In genomic region chr18:22177496-22177866, GRCh38 we compare ENCODE assay signal across 21 cellular contexts. TPM values are rescaled to one million over a fixed set of nuclear protein-coding genes. Genes with fewer than 3 reads are reported as not detected.
A peak's percentile ranks its signal among the peaks of the same experiment; 100 is the strongest.
DNase-seq lines count a peak whose midpoint lies in the region; ATAC-seq, FAIRE-seq and TF ChIP-seq lines count a peak whose summit lies in the region.
"Had no signal": no experiment of that assay in that cellular context is flagged by ENCODE, and none has a peak within 500 bp of the region (broad histone marks: within the 10 kb centered on the region; RNA-seq: fewer than 3 reads in every experiment).

No MANE protein-coding gene starts in this region.

- intact Hi-C loops in Calu3 (cut with micrococcal nuclease; ENCODE audit: unreplicated experiment): loop anchor here (5.0 kb wide), 1 partner anchor 170 kb away; no protein-coding TSS in a partner anchor

- BruUV-seq in Calu3 (replicated peaks; lab: Mats Ljungman, UMichigan): no TSS peak

- H3K4me1 Mint-ChIP-seq in Calu3 (ENCODE audit: low read depth, unreplicated experiment): peaks cover 21% of the 10 kb centered on the region
- peaks cover 4% of the 10 kb centered on the region for H3K4me1 Mint-ChIP-seq in astrocyte (ENCODE audit: low read depth, unreplicated experiment)
- H3K4me1 Mint-ChIP-seq: stimulated activated memory B cell treated with anti-CD40 and anti-IgM and Interleukin-4, amounts not matched to agents 10 μg/mL and 1 μg/mL and 100 μg/mL, for 72 hours had no signal

- H3K4me3 Mint-ChIP-seq in Calu3 (ENCODE audit: low read depth, unreplicated experiment): peak overlapping the region; percentile 98
- H3K4me3 Mint-ChIP-seq in astrocyte (ENCODE audit: unreplicated experiment): peak overlapping the region; percentile 77
- H3K4me3 Mint-ChIP-seq: CD4-positive, alpha-beta T cell; stimulated activated memory B cell treated with anti-CD40 and anti-IgM and Interleukin-4, amounts not matched to agents 10 μg/mL and 1 μg/mL and 100 μg/mL, for 72 hours had no signal

- H3K4me3 ChIP-seq in astrocyte (ENCODE audit: insufficient read depth, low read depth, low read length) (no peak overlapping the region), hepatocyte (peak overlapping the region; percentile 25), small intestine (ENCODE audit: low read depth in 1 of 2, low read length in 2 of 2) (peak overlapping the region in 1 of 2 donors; percentile 5)
- H3K4me3 ChIP-seq: dorsolateral prefrontal cortex had no signal

- no peak overlapping the region for H3K9ac ChIP-seq in astrocyte (ENCODE audit: low read length)

- TF ChIP-seq CTCF in Calu3 (IDR thresholded peaks at IDR 0.05; ENCODE audit: unreplicated experiment) (no peak), astrocyte (IDR thresholded peaks at IDR 0.05; ENCODE audit: insufficient read depth, low read depth, low read length) (no peak), hepatocyte (IDR thresholded peaks at IDR 0.05; ENCODE audit: poor library complexity) (no peak)

- H3K9me3 Mint-ChIP-seq in Calu3 (ENCODE audit: low read depth, unreplicated experiment) (no peaks in the 10 kb centered on the region), astrocyte (ENCODE audit: unreplicated experiment) (peaks cover 14% of the 10 kb centered on the region)
- H3K9me3 Mint-ChIP-seq: CD4-positive, alpha-beta T cell; stimulated activated memory B cell treated with anti-CD40 and anti-IgM and Interleukin-4, amounts not matched to agents 10 μg/mL and 1 μg/mL and 100 μg/mL, for 72 hours had no signal

- 42% methylated on average over 8 of the region's 8 CpGs for WGBS in hepatocyte (ENCODE audit: low lambda C conversion rate, missing lambda C conversion rate)
- 19 to 50% (median 27%) methylated on average over 8 of the region's 8 CpGs for WGBS in small intestine, 3 donors

- H3K9me2 ChIP-seq in hepatocyte (replicated peaks; ENCODE audit: insufficient read depth): no peaks in the 10 kb centered on the region

- ATAC-seq in GM18502 (IDR thresholded peaks at IDR 0.05; ENCODE audit: poor library complexity, unreplicated experiment): no peak

- no peaks in the 10 kb centered on the region for H3K27me3 Mint-ChIP-seq in Calu3 (ENCODE audit: unreplicated experiment)
- peaks cover 70% of the 10 kb centered on the region for H3K27me3 Mint-ChIP-seq in astrocyte (ENCODE audit: low read depth, unreplicated experiment)

- CTCF ChIA-PET in Calu3 (lab: Charles Lee): no interaction called here

- FAIRE-seq in astrocyte (lab: Jason Lieb, UNC) (no peak), small intestine (lab: Jason Lieb, UNC) (no peak)
- FAIRE-seq: HTR-8/SVneo, TTC549 had no signal

- H3K36me3 Mint-ChIP-seq in Calu3 (ENCODE audit: insufficient read depth, unreplicated experiment): peaks cover 96% of the 10 kb centered on the region
- peaks cover 28% of the 10 kb centered on the region for H3K36me3 Mint-ChIP-seq in astrocyte (ENCODE audit: low read depth, unreplicated experiment)
- H3K36me3 Mint-ChIP-seq: brain; stimulated activated memory B cell treated with anti-CD40 and anti-IgM and Interleukin-4, amounts not matched to agents 10 μg/mL and 1 μg/mL and 100 μg/mL, for 72 hours had no signal

- H3K79me2 ChIP-seq in astrocyte (ENCODE audit: insufficient read depth, low read length): peaks cover 85% of the 10 kb centered on the region
- peaks cover 96% of the 10 kb centered on the region for H3K79me2 ChIP-seq in hepatocyte

- H3K4me1 ChIP-seq in astrocyte (ENCODE audit: insufficient read depth, low read length): peaks cover 33% of the 10 kb centered on the region
- peaks cover 21% of the 10 kb centered on the region for H3K4me1 ChIP-seq in hepatocyte (ENCODE audit: insufficient read depth)
- H3K4me1 ChIP-seq in small intestine (ENCODE audit: control insufficient read depth in 2 of 2, insufficient read depth in 1 of 2, low read depth in 1 of 2, low read length in 1 of 2): no peaks in the 10 kb centered on the region

- no peaks in the 10 kb centered on the region for H3K9me3 ChIP-seq in astrocyte (ENCODE audit: insufficient read depth, low read depth, low read length)
- no peaks in the 10 kb centered on the region for H3K9me3 ChIP-seq in hepatocyte (ENCODE audit: low read depth)
- no peaks in the 10 kb centered on the region for H3K9me3 ChIP-seq in small intestine (ENCODE audit: control insufficient read depth, low read depth)

- H3K27ac ChIP-seq in astrocyte (ENCODE audit: low read depth, low read length) (no peak overlapping the region), hepatocyte (peak overlapping the region; percentile 100), small intestine (ENCODE audit: low read depth in 1 of 2, low read length in 1 of 2) (peak overlapping the region; percentile 88 to 95)
- H3K27ac ChIP-seq: dorsolateral prefrontal cortex had no signal

- H3K4me2 ChIP-seq in astrocyte (ENCODE audit: low read length) (peak overlapping the region; percentile 81), hepatocyte (peak overlapping the region; percentile 84)

- peaks cover 28% of the 10 kb centered on the region for H3K36me3 ChIP-seq in astrocyte (ENCODE audit: insufficient read depth, low read length)
- H3K36me3 ChIP-seq in hepatocyte (replicated peaks; ENCODE audit: insufficient read depth, low read depth): no peaks in the 10 kb centered on the region
- no peaks in the 10 kb centered on the region for H3K36me3 ChIP-seq in small intestine (ENCODE audit: control insufficient read depth in 2 of 2, insufficient read depth in 2 of 2, low read length in 2 of 2)

- H4K20me1 ChIP-seq in astrocyte (ENCODE audit: insufficient read depth, low read length): peaks cover 83% of the 10 kb centered on the region
- peaks cover 51% of the 10 kb centered on the region for H4K20me1 ChIP-seq in hepatocyte (ENCODE audit: insufficient read depth, poor library complexity, severe bottlenecking)

- no peak overlapping the region for H2AFZ ChIP-seq in astrocyte (ENCODE audit: low read depth, low read length)
- no peak overlapping the region for H2AFZ ChIP-seq in hepatocyte

- H3K27me3 ChIP-seq in astrocyte (ENCODE audit: insufficient read depth, low read length) (peaks cover 21% of the 10 kb centered on the region), hepatocyte (no peaks in the 10 kb centered on the region), small intestine (ENCODE audit: control insufficient read depth in 2 of 2, insufficient read depth in 2 of 2, low read length in 2 of 2) (peaks cover 0 to 15% of the 10 kb centered on the region in 2 donors)

- DNase-seq in Calu3: no peak
- no peak for DNase-seq in astrocyte (ENCODE audit: low read depth)
- no peak for DNase-seq in hepatocyte (ENCODE audit: low spot score)
- no peak for DNase-seq in small intestine
- DNase-seq in GM03348 (ENCODE audit: low spot score): no peak
- DNase-seq in epidermal melanocyte (ENCODE audit: insufficient read length, low spot score): no peak
- no peak for DNase-seq in T-helper 9 cell
- DNase-seq: activated CD4-positive, alpha-beta T cell treated with anti-CD3 and anti-CD28 coated beads, Interleukin-2, amount 50 U/mL, for 1 hour; activated naive CD4-positive, alpha-beta T cell treated with Interleukin-2 at 50 U/mL for 16 hours; activated T-cell treated with anti-CD3 and anti-CD28 coated beads for 4 hours; CD4-positive, alpha-beta T cell; DMS79; dorsolateral prefrontal cortex; hypothalamus; NCI-H1436; posterior cingulate gyrus had no signal

- H3K27ac Mint-ChIP-seq in Calu3 (ENCODE audit: unreplicated experiment): peak overlapping the region; percentile 98
- H3K27ac Mint-ChIP-seq in astrocyte (ENCODE audit: unreplicated experiment): no peak overlapping the region
- H3K27ac Mint-ChIP-seq: CD4-positive, alpha-beta T cell; stimulated activated memory B cell treated with anti-CD40 and anti-IgM and Interleukin-4, amounts not matched to agents 10 μg/mL and 1 μg/mL and 100 μg/mL, for 72 hours had no signal

RNA-seq across cellular contexts. Expression of gene GATA6, which starts 8.1 kb away (rescaled TPM):
- 54.6 and 58.4 TPM in 2 replicates for total RNA-seq in Calu3 (2022)
- total RNA-seq in astrocyte: 9.4 and 10.9 TPM in 2 replicates
- total RNA-seq in hepatocyte: 122 and 125 TPM in 2 replicates
- 116 and 128 TPM in 2 replicates for polyA plus RNA-seq in hepatocyte
- polyA plus RNA-seq in small intestine: 10 to 100 TPM; 25.9 to 36.9 (median 27.8) TPM
